8 cellular contexts compared by ENCODE assay signal in genomic region chr9:122261469-122261881, GRCh38. TPM values are rescaled to one million over a fixed set of nuclear protein-coding genes. Genes with fewer than 3 reads are reported as not detected.
DNase-seq lines count a peak whose midpoint lies in the region; ATAC-seq and TF ChIP-seq lines count a peak whose summit lies in the region.

No MANE protein-coding gene starts in this region.

- ATAC-seq in lung (ENCODE audit: insufficient read depth, low FRiP score): no peak
- ATAC-seq in HG03460 (IDR thresholded peaks at IDR 0.05; ENCODE audit: unreplicated experiment): no peak
- ATAC-seq in GM21381 (IDR thresholded peaks at IDR 0.05; ENCODE audit: unreplicated experiment): no peak
- ATAC-seq in HG03159 (IDR thresholded peaks at IDR 0.05; ENCODE audit: unreplicated experiment): no peak

- no peak overlapping the region for H3K27ac ChIP-seq in lung (ENCODE audit: low read depth in 1 of 2, low read length in 1 of 2)

- DNase-seq in AG08395 (ENCODE audit: low spot score): peak; percentile 51
- DNase-seq in HS-27A (ENCODE audit: low read depth): peak; percentile 39
- peak; percentile 68 for DNase-seq in brain pericyte (ENCODE audit: low read depth, low spot score)
- DNase-seq in lung (ENCODE audit: low spot score): peak; percentile 75
- DNase-seq in stimulated activated CD4-positive, alpha-beta T cell treated with anti-CD3 and anti-CD28 coated beads, Interleukin-4, amount 100 ng/mL, for 4 hours: no peak

- H3K4me3 ChIP-seq in lung: no peak overlapping the region

- 45 to 50% methylated on average over 1 of the region's 1 CpG for WGBS in lung, 2 donors

- TF ChIP-seq CTCF in lung (IDR thresholded peaks at IDR 0.05; ENCODE audit: control extremely low read depth, extremely low read depth): no peak

- H3K4me1 ChIP-seq in lung (ENCODE audit: control insufficient read depth in 2 of 2, insufficient read depth in 2 of 2, low read length in 2 of 2): peaks cover 9 to 28% of the 10 kb centered on the region in 2 donors

- no peaks in the 10 kb centered on the region for H3K27me3 ChIP-seq in lung (ENCODE audit: control insufficient read depth, insufficient read depth)

- H3K9me3 ChIP-seq in lung (ENCODE audit: control insufficient read depth in 2 of 2, insufficient read depth in 1 of 2, low read length in 1 of 2): no peaks in the 10 kb centered on the region

- H3K36me3 ChIP-seq in lung (ENCODE audit: control insufficient read depth in 2 of 2, insufficient read depth in 2 of 2, low read length in 2 of 2): peaks cover 6 to 22% of the 10 kb centered on the region in 2 donors

RNA-seq across cellular contexts. Expression of gene RBM18, which starts 3.2 kb away (rescaled TPM):
- 10 to 100 TPM; 15.4 to 20.5 TPM for total RNA-seq in lung
- polyA plus RNA-seq in lung: 1 to 10 TPM; 5.5 to 9.4 TPM

RNA-seq across cellular contexts. Expression of gene MRRF, which starts 3.2 kb away (rescaled TPM):
- 10 to 100 TPM; 31.9 to 43.9 TPM for total RNA-seq in lung
- 10 to 100 TPM; 22.3 to 30.4 TPM for polyA plus RNA-seq in lung

RNA-seq across cellular contexts. Expression of gene LHX6, which starts 32.7 kb away (rescaled TPM):
- 10 to 100 TPM in 1 of 2 donors, 1 to 10 TPM in 1; 3.2 to 11.3 TPM for total RNA-seq in lung
- 1 to 10 TPM; 3.7 to 5.0 TPM for polyA plus RNA-seq in lung

Comparison
In these comparisons a context has a peak if more than half of its experiments do, and no peak if none do; other contexts are left out.
1. DNase-seq: peak in AG08395 (single experiment), HS-27A (single experiment), brain pericyte (single experiment) and lung (single experiment); none in stimulated activated CD4-positive, alpha-beta T cell treated with anti-CD3 and anti-CD28 coated beads, Interleukin-4, amount 100 ng/mL, for 4 hours (0 of 2).